ENCODE assay signal across 10 cellular contexts in genomic region chr15:35690698-35691116, GRCh38.
DNase-seq lines count a peak whose midpoint lies in the region; ATAC-seq, FAIRE-seq and TF ChIP-seq lines count a peak whose summit lies in the region.
"Had no signal": no experiment of that assay in that cellular context is flagged by ENCODE, and none has a peak within 500 bp of the region (broad histone marks: within the 10 kb centered on the region; RNA-seq: fewer than 3 reads in every experiment).

No MANE protein-coding gene starts in this region.

- H3K4ac ChIP-seq in H1 (replicated peaks; ENCODE audit: insufficient read length, low read depth, low read length) (no peak overlapping the region), mesendoderm (ENCODE audit: low read depth, low read length) (peak overlapping the region; percentile 31)

- H3K4me3 ChIP-seq in H1 (ENCODE audit: extremely low read depth in 1 of 4, insufficient read depth in 2 of 4, low read depth in 3 of 4, low read length in 4 of 4) (no peak overlapping the region), mesendoderm (ENCODE audit: low read length) (no peak overlapping the region)

- DNase-seq in OCI-M1 (lab: John Stamatoyannopoulos, UW): peak; percentile 65
- DNase-seq in H1 (ENCODE audit: low read depth in 1 of 2, low spot score in 2 of 2): no peak
- DNase-seq in mesendoderm: no peak
- peak; percentile 26 for DNase-seq in superior temporal gyrus (ENCODE audit: extremely low spot score)
- no peak for DNase-seq in GDM1 (lab: John Stamatoyannopoulos, UW)
- no peak for DNase-seq in GM10266 (ENCODE audit: extremely low spot score)
- DNase-seq: DND-41, NCI-H1436 had no signal

- H4K5ac ChIP-seq in H1 (ENCODE audit: insufficient read length, low read depth, low read length) (no peak overlapping the region), mesendoderm (ENCODE audit: low read length) (no peak overlapping the region)

- H2BK20ac ChIP-seq in H1 (ENCODE audit: low read length): no peak overlapping the region

- no peak overlapping the region for H4K91ac ChIP-seq in H1 (replicated peaks; ENCODE audit: insufficient read length, low read length)

- H4K8ac ChIP-seq in H1 (ENCODE audit: extremely low read depth, insufficient read depth, low read length): no peak overlapping the region
- no peak overlapping the region for H4K8ac ChIP-seq in mesendoderm (ENCODE audit: low read depth, low read length)

- H2BK15ac ChIP-seq in H1 (ENCODE audit: low read length): no peak overlapping the region
- H2BK15ac ChIP-seq in mesendoderm (replicated peaks; ENCODE audit: low read depth): no peak overlapping the region

- TF ChIP-seq EP300 in H1 (IDR thresholded peaks at IDR 0.05; ENCODE audit: borderline replicate concordance in 1 of 2, low read depth in 2 of 2, low read length in 2 of 2): no peak

- no peaks in the 10 kb centered on the region for H3K23me2 ChIP-seq in H1 (ENCODE audit: low read depth, low read length)

- TF ChIP-seq RAD21 in H1 (IDR thresholded peaks at IDR 0.05 in 1 of 2, conservative IDR thresholded peaks at IDR 0.05 in 1 of 2; ENCODE audit: low read depth in 2 of 2, low read length in 2 of 2): no peak

- ATAC-seq in GM19023 (IDR thresholded peaks at IDR 0.05; ENCODE audit: unreplicated experiment) (no peak), HG03196 (IDR thresholded peaks at IDR 0.05; ENCODE audit: unreplicated experiment) (no peak)

- no peaks in the 10 kb centered on the region for H3K27me3 ChIP-seq in H1 (replicated peaks in 1 of 4; ENCODE audit: control insufficient read depth in 3 of 4, extremely low read depth in 1 of 4, insufficient read depth in 3 of 4, low read length in 3 of 4)
- H3K27me3 ChIP-seq in mesendoderm (ENCODE audit: insufficient read depth, low read length, poor library complexity): no peaks in the 10 kb centered on the region

- no peaks in the 10 kb centered on the region for H3K79me2 ChIP-seq in H1 (ENCODE audit: control insufficient read depth in 1 of 2, insufficient read depth in 2 of 2, low read length in 2 of 2)
- H3K79me2 ChIP-seq in mesendoderm (ENCODE audit: control insufficient read depth, insufficient read depth, low read length): no peaks in the 10 kb centered on the region

- CTCF ChIA-PET in H1 (lab: Charles Lee; ENCODE audit: partially characterized antibody): no interaction called here

- no peaks in the 10 kb centered on the region for H3K4me1 ChIP-seq in H1 (replicated peaks in 1 of 4; ENCODE audit: control insufficient read depth in 3 of 4, insufficient read depth in 4 of 4, low read length in 3 of 4)
- no peaks in the 10 kb centered on the region for H3K4me1 ChIP-seq in mesendoderm (ENCODE audit: control insufficient read depth, low read depth, low read length)

- no peak for TF ChIP-seq POLR2A in H1 (IDR thresholded peaks at IDR 0.05; ENCODE audit: control extremely low read depth in 1 of 2, low read depth in 2 of 2, low read length in 2 of 2)

- no peaks in the 10 kb centered on the region for H4K20me1 ChIP-seq in H1 (replicated peaks in 1 of 2; ENCODE audit: control insufficient read depth in 1 of 2, insufficient read depth in 2 of 2, low read length in 2 of 2)

- H3K9me3 ChIP-seq in H1 (ENCODE audit: insufficient read depth in 2 of 2, low read depth in 1 of 2, low read length in 1 of 2): no peaks in the 10 kb centered on the region

- no peak overlapping the region for H3K14ac ChIP-seq in H1 (ENCODE audit: insufficient read length)

- H2BK12ac ChIP-seq in H1 (ENCODE audit: low read depth, low read length): no peak overlapping the region

- H2AFZ ChIP-seq in H1 (ENCODE audit: low read length): peak overlapping the region; percentile 38; the same call in 1 of the 2 replicates

- no peak overlapping the region for H3K23ac ChIP-seq in H1 (ENCODE audit: insufficient read length)
- H3K23ac ChIP-seq in mesendoderm (ENCODE audit: low read length): no peak overlapping the region

- no peak for FAIRE-seq in H1 (lab: Jason Lieb, UNC)

- H3K79me1 ChIP-seq in H1 (ENCODE audit: low read depth, low read length) (no peaks in the 10 kb centered on the region), mesendoderm (ENCODE audit: low read length) (no peaks in the 10 kb centered on the region)

- no peak overlapping the region for H2BK120ac ChIP-seq in H1 (replicated peaks; ENCODE audit: low read depth, low read length)
- no peak overlapping the region for H2BK120ac ChIP-seq in mesendoderm (ENCODE audit: low read depth, low read length)

- H3K18ac ChIP-seq in H1 (ENCODE audit: extremely low read depth, low read length) (no peak overlapping the region), mesendoderm (ENCODE audit: low read length) (peak overlapping the region; percentile 7)

- H3K36me3 ChIP-seq in H1 (ENCODE audit: control insufficient read depth in 2 of 4, insufficient read depth in 4 of 4, low read length in 3 of 4) (no peaks in the 10 kb centered on the region), mesendoderm (ENCODE audit: control insufficient read depth, insufficient read depth, low read length) (no peaks in the 10 kb centered on the region)

- no peak overlapping the region for H3K56ac ChIP-seq in H1 (replicated peaks; ENCODE audit: insufficient read length, low read depth, low read length)
- no peak overlapping the region for H3K56ac ChIP-seq in mesendoderm (ENCODE audit: low read length)

- POLR2A ChIA-PET in H1 (lab: Charles Lee; ENCODE audit: partially characterized antibody): no interaction called here

- H2AK5ac ChIP-seq in H1 (ENCODE audit: low read depth, low read length): no peak overlapping the region
- H2AK5ac ChIP-seq in mesendoderm (ENCODE audit: low read length): no peak overlapping the region

- H3K9ac ChIP-seq in H1 (replicated peaks in 1 of 4; ENCODE audit: extremely low read depth in 1 of 4, low read depth in 3 of 4, low read length in 3 of 4): no peak overlapping the region
- H3K9ac ChIP-seq in mesendoderm (ENCODE audit: low read length): no peak overlapping the region

- H3K4me2 ChIP-seq in H1 (ENCODE audit: insufficient read depth in 1 of 2, low read depth in 2 of 2, low read length in 2 of 2) (no peak overlapping the region), mesendoderm (ENCODE audit: low read length) (no peak overlapping the region)

- TF ChIP-seq CTCF in H1 (IDR thresholded peaks at IDR 0.05; ENCODE audit: control extremely low read depth in 1 of 3, insufficient read depth in 1 of 3, low read depth in 1 of 3, low read length in 3 of 3): no peak
- no peak for TF ChIP-seq CTCF in GM10266 (IDR thresholded peaks at IDR 0.05; ENCODE audit: control insufficient read depth, insufficient read depth, low read depth, missing control alignments)

- peak overlapping the region; percentile 42; the same call in 1 of the 2 replicates for H3K27ac ChIP-seq in H1 (ENCODE audit: low read depth, low read length)
- no peak overlapping the region for H3K27ac ChIP-seq in mesendoderm (ENCODE audit: low read depth, low read length)

- H2BK5ac ChIP-seq in H1 (ENCODE audit: low read depth, low read length): no peak overlapping the region
- no peak overlapping the region for H2BK5ac ChIP-seq in mesendoderm (ENCODE audit: low read length)

- 100% methylated on average over 1 of the region's 1 CpG; no CpG with 5 or more reads in 1 of the 2 experiments for WGBS in H1 (ENCODE audit: extremely low coverage in 1 of 2, insufficient coverage in 1 of 2, insufficient read length in 1 of 2, insufficient replicate concordance in 2 of 2, low coverage in 1 of 2, low lambda C conversion rate in 2 of 2, missing lambda C conversion rate in 1 of 2), 2 experiments
- no CpG with 5 or more reads among the region's 1 CpG for WGBS in mesendoderm (ENCODE audit: extremely low coverage, insufficient coverage, low lambda C conversion rate)

TF ChIP-seq in H1, 55 proteins besides CTCF, POLR2A, EP300 and RAD21:
- TF ChIP-seq POU5F1 (IDR thresholded peaks at IDR 0.05; ENCODE audit: low read depth, low read length) (no peak), SIX5 (IDR thresholded peaks at IDR 0.05; ENCODE audit: low read depth, low read length) (no peak), JUND (IDR thresholded peaks at IDR 0.05; ENCODE audit: low read length) (no peak), BCL11A (IDR thresholded peaks at IDR 0.05; ENCODE audit: low read depth in 2 of 2, low read length in 2 of 2) (no peak), NANOG (IDR thresholded peaks at IDR 0.05; ENCODE audit: insufficient read depth, low read depth, low read length, poor library complexity, severe bottlenecking) (no peak), KDM1A (IDR thresholded peaks at IDR 0.05; ENCODE audit: borderline replicate concordance, low read length) (no peak), CTBP2 (IDR thresholded peaks at IDR 0.05; ENCODE audit: borderline replicate concordance, insufficient read depth, insufficient read length, low read length) (no peak), JUN (IDR thresholded peaks at IDR 0.05; ENCODE audit: low read depth, low read length) (no peak), TCF12 (IDR thresholded peaks at IDR 0.05; ENCODE audit: low read depth, low read length) (no peak)

Comparison
In these comparisons a context has a peak if more than half of its experiments do, and no peak if none do; other contexts are left out.
1. DNase-seq: peak in OCI-M1 (single experiment) and superior temporal gyrus (single experiment); none in H1 (0 of 2), mesendoderm (single experiment), GDM1 (single experiment) and GM10266 (single experiment).